Comparison of ENCODE assay signal across 1 cellular context in genomic region chr1:27934818-27935549, GRCh38.
TF ChIP-seq lines count a peak whose summit lies in the region.

Gene SMPDL3B (plus strand): TSS chr1:27935000. CDS start chr1:27935184, 184 bp downstream.

TF ChIP-seq in HEK293, 187 proteins besides CTCF, POLR2A, EP300 and RAD21 (continued from another document and continues in another):
- no peak for TF ChIP-seq ZNF280C (tag by site-specific recombination; IDR thresholded peaks at IDR 0.05)
- TF ChIP-seq SCRT2 (tag by site-specific recombination; IDR thresholded peaks at IDR 0.05), result peak; percentile 93
- no peak for TF ChIP-seq ZEB2 (tag by site-specific recombination; IDR thresholded peaks at IDR 0.05)
- TF ChIP-seq ZSCAN30 (tag by site-specific recombination; IDR thresholded peaks at IDR 0.05), result peak; percentile 65; the same call in 1 of the 2 replicates
- no peak for TF ChIP-seq ZNF121 (tag by site-specific recombination; IDR thresholded peaks at IDR 0.05)
- TF ChIP-seq MEIS1 (CRISPR knock-in tag; IDR thresholded peaks at IDR 0.05; ENCODE audit: borderline replicate concordance), result no peak
- no peak for TF ChIP-seq ZNF645 (tag by site-specific recombination; IDR thresholded peaks at IDR 0.05)
- TF ChIP-seq HOXC10 (CRISPR knock-in tag; IDR thresholded peaks at IDR 0.05), result no peak
- no peak for TF ChIP-seq ZNF76 (tag by site-specific recombination; IDR thresholded peaks at IDR 0.05; ENCODE audit: borderline replicate concordance, low read depth)
- no peak for TF ChIP-seq ZNF777 (tag by site-specific recombination; IDR thresholded peaks at IDR 0.05; ENCODE audit: borderline replicate concordance)
- no peak for TF ChIP-seq ZNF398 (tag by site-specific recombination; IDR thresholded peaks at IDR 0.05)
- no peak for TF ChIP-seq ZNF658 (tag by site-specific recombination; IDR thresholded peaks at IDR 0.05)
- TF ChIP-seq ZNF707 (tag by site-specific recombination; IDR thresholded peaks at IDR 0.05), result no peak
- TF ChIP-seq ZNF2 (tag by site-specific recombination; IDR thresholded peaks at IDR 0.05), result peak; percentile 47; the same call in 1 of the 2 replicates
- no peak for TF ChIP-seq ZNF175 (tag by site-specific recombination; IDR thresholded peaks at IDR 0.05)
- no peak for TF ChIP-seq ZSCAN5A (tag by site-specific recombination; IDR thresholded peaks at IDR 0.05)
- no peak for TF ChIP-seq GLI2 (tag by site-specific recombination; IDR thresholded peaks at IDR 0.05; ENCODE audit: borderline replicate concordance, low read depth)
- TF ChIP-seq ZNF423 (tag by site-specific recombination; IDR thresholded peaks at IDR 0.05), result no peak
- no peak for TF ChIP-seq ZNF394 (tag by site-specific recombination; IDR thresholded peaks at IDR 0.05; ENCODE audit: borderline replicate concordance)
- TF ChIP-seq ZNF266 (tag by site-specific recombination; IDR thresholded peaks at IDR 0.05; ENCODE audit: low read depth), result no peak
- TF ChIP-seq ZNF785 (tag by site-specific recombination; IDR thresholded peaks at IDR 0.05), result no peak
- peak; percentile 75; the same call in 1 of the 2 replicates for TF ChIP-seq SCRT1 (tag by site-specific recombination; IDR thresholded peaks at IDR 0.05; ENCODE audit: borderline replicate concordance)
- no peak for TF ChIP-seq ZNF549 (tag by site-specific recombination; IDR thresholded peaks at IDR 0.05)
- no peak for TF ChIP-seq MZF1 (tag by site-specific recombination; IDR thresholded peaks at IDR 0.05; ENCODE audit: borderline replicate concordance)
- 0 out of 2 replicates have a peak, but pooled peaks have one; percentile 12 for TF ChIP-seq ZNF692 (tag by site-specific recombination; IDR thresholded peaks at IDR 0.05)
- peak; percentile 36; the same call in 1 of the 2 replicates for TF ChIP-seq GLIS2 (tag by site-specific recombination; IDR thresholded peaks at IDR 0.05)
- no peak for TF ChIP-seq ZNF157 (tag by site-specific recombination; IDR thresholded peaks at IDR 0.05)
- peak; percentile 32; the same call in 1 of the 2 replicates for TF ChIP-seq ZBTB48 (tag by site-specific recombination; IDR thresholded peaks at IDR 0.05)
- TF ChIP-seq ZNF211 (tag by site-specific recombination; IDR thresholded peaks at IDR 0.05; ENCODE audit: low read depth), result no peak
- TF ChIP-seq ZNF23 (tag by site-specific recombination; IDR thresholded peaks at IDR 0.05; ENCODE audit: borderline replicate concordance), result no peak
- TF ChIP-seq ZSCAN16 (tag by site-specific recombination; IDR thresholded peaks at IDR 0.05), result no peak
- TF ChIP-seq ZNF555 (tag by site-specific recombination; conservative IDR thresholded peaks at IDR 0.05), result no peak
- no peak for TF ChIP-seq ZNF302 (tag by site-specific recombination; IDR thresholded peaks at IDR 0.05; ENCODE audit: low read depth)
- TF ChIP-seq ZNF514 (tag by site-specific recombination; IDR thresholded peaks at IDR 0.05), result no peak
- no peak for TF ChIP-seq ZNF561 (tag by site-specific recombination; IDR thresholded peaks at IDR 0.05; ENCODE audit: borderline replicate concordance)
- peak; percentile 9; the same call in 1 of the 2 replicates for TF ChIP-seq ZNF366 (tag by site-specific recombination; conservative IDR thresholded peaks at IDR 0.05)
- TF ChIP-seq ZNF416 (tag by site-specific recombination; IDR thresholded peaks at IDR 0.05), result no peak
- no peak for TF ChIP-seq REPIN1 (tag by site-specific recombination; IDR thresholded peaks at IDR 0.05; ENCODE audit: low read depth)
- TF ChIP-seq ZNF37A (tag by site-specific recombination; IDR thresholded peaks at IDR 0.05), result no peak
- TF ChIP-seq KLF1 (tag by site-specific recombination; IDR thresholded peaks at IDR 0.05), result no peak
- no peak for TF ChIP-seq REST (tag by site-specific recombination; IDR thresholded peaks at IDR 0.05)
- TF ChIP-seq PBX3 (CRISPR knock-in tag; IDR thresholded peaks at IDR 0.05), result no peak
- TF ChIP-seq ZNF701 (tag by site-specific recombination; IDR thresholded peaks at IDR 0.05), result no peak
- TF ChIP-seq ZNF792 (tag by site-specific recombination; IDR thresholded peaks at IDR 0.05), result no peak
- TF ChIP-seq ZNF223 (tag by site-specific recombination; IDR thresholded peaks at IDR 0.05), result no peak
- 0 out of 2 replicates have a peak, but pooled peaks have one; percentile 24 for TF ChIP-seq ZNF501 (tag by site-specific recombination; IDR thresholded peaks at IDR 0.05)
- TF ChIP-seq ZNF843 (tag by site-specific recombination; IDR thresholded peaks at IDR 0.05), result no peak
- TF ChIP-seq GLIS1 (tag by site-specific recombination; IDR thresholded peaks at IDR 0.05), result no peak
- TF ChIP-seq TRIM28 (IDR thresholded peaks at IDR 0.05; ENCODE audit: borderline replicate concordance, low read length), result no peak
- no peak for TF ChIP-seq ZNF621 (tag by site-specific recombination; IDR thresholded peaks at IDR 0.05)
- no peak for TF ChIP-seq KLF8 (tag by site-specific recombination; IDR thresholded peaks at IDR 0.05)
- TF ChIP-seq ZBTB10 (tag by site-specific recombination; IDR thresholded peaks at IDR 0.05), result no peak
- TF ChIP-seq SP7 (tag by site-specific recombination; IDR thresholded peaks at IDR 0.05), result peak; percentile 32; the same call in 1 of the 2 replicates
- TF ChIP-seq KLF9 (tag by site-specific recombination; IDR thresholded peaks at IDR 0.05; ENCODE audit: low read depth), result peak; percentile 41; the same call in 1 of the 2 replicates
- TF ChIP-seq TCF7L2 (IDR thresholded peaks at IDR 0.05; ENCODE audit: borderline replicate concordance, low read depth, low read length), result no peak
- no peak for TF ChIP-seq ZNF677 (tag by site-specific recombination; IDR thresholded peaks at IDR 0.05)
- no peak for TF ChIP-seq ZNF626 (tag by site-specific recombination; IDR thresholded peaks at IDR 0.05)
- TF ChIP-seq ZBTB1 (tag by site-specific recombination; IDR thresholded peaks at IDR 0.05), result no peak
- no peak for TF ChIP-seq ZFP37 (tag by site-specific recombination; IDR thresholded peaks at IDR 0.05)
- TF ChIP-seq ZNF596 (tag by site-specific recombination; IDR thresholded peaks at IDR 0.05), result no peak
